Comparison of ENCODE assay signal across 15 cellular contexts in the genomic region with DNA sequence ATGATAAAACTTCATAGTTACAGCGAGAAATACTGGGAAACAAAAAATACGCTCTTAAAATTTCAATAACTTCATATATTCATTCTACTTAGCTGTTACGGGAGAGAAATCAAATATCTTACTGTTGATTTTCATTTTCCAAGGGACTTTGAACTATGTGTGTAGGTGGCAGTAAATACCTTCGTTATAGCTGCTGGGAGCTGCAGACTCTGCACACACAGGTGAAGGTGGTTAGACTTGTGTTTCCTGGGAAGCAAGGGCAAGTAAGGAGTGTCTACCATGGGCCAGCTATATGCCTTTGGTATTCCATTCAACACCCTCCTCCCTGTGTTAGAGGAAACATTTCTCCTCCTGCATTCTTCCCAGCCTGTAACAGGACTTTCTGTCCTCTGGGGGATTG. TPM values are rescaled to one million over a fixed set of nuclear protein-coding genes. Genes with fewer than 3 reads are reported as not detected.
A peak's percentile ranks its signal among the peaks of the same experiment; 100 is the strongest.
DNase-seq lines count a peak whose midpoint lies in the region; ATAC-seq and TF ChIP-seq lines count a peak whose summit lies in the region.
"Had no signal": no experiment of that assay in that cellular context is flagged by ENCODE, and none has a peak within 500 bp of the region (broad histone marks: within the 10 kb centered on the region; RNA-seq: fewer than 3 reads in every experiment).

No MANE protein-coding gene starts in this region.

- H3K9me3 ChIP-seq in duodenal mucosa (ENCODE audit: control insufficient read depth in 1 of 2, low read length in 2 of 2) = no peaks in the 10 kb centered on the region
- H3K9me3 ChIP-seq in mucosa of descending colon = no peaks in the 10 kb centered on the region
- H3K9me3 ChIP-seq in transverse colon = no peaks in the 10 kb centered on the region
- no peaks in the 10 kb centered on the region for H3K9me3 ChIP-seq in CD4-positive, alpha-beta T cell (ENCODE audit: control insufficient read depth, low read length)
- H3K9me3 ChIP-seq: BLaER1 treated with 17β-estradiol and CSF1 and Interleukin-3, amounts not matched to agents 10 nM and 100 nM had no signal

- POLR2A ChIA-PET in CD4-positive, alpha-beta T cell (lab: Charles Lee) = no interaction called here

- WGBS in transverse colon (ENCODE audit: low coverage in 1 of 2), 2 donors = 35 to 50% methylated on average over 4 of the region's 4 CpGs

- H3K27me3 Mint-ChIP-seq in CD4-positive, alpha-beta T cell = peaks cover 41% of the 10 kb centered on the region
- H3K27me3 Mint-ChIP-seq: CD4-positive, CD25-positive, alpha-beta regulatory T cell had no signal

- TF ChIP-seq CTCF in mucosa of descending colon (IDR thresholded peaks at IDR 0.05) (no peak), transverse colon (IDR thresholded peaks at IDR 0.05) (peak in 1 of 5 experiments; percentile 11)
- no peak for TF ChIP-seq CTCF in CD4-positive, alpha-beta T cell (IDR thresholded peaks at IDR 0.05)

- H3K4me3 Mint-ChIP-seq in CD4-positive, alpha-beta T cell = no peak overlapping the region
- H3K4me3 Mint-ChIP-seq: CD4-positive, CD25-positive, alpha-beta regulatory T cell; IgD-negative memory B cell had no signal

- H3K27ac Mint-ChIP-seq in CD4-positive, alpha-beta T cell = no peak overlapping the region
- H3K27ac Mint-ChIP-seq: CD4-positive, CD25-positive, alpha-beta regulatory T cell; IgD-negative memory B cell had no signal

- no peaks in the 10 kb centered on the region for H3K4me1 Mint-ChIP-seq in CD4-positive, alpha-beta T cell (ENCODE audit: low read depth)
- H3K4me1 Mint-ChIP-seq: CD4-positive, CD25-positive, alpha-beta regulatory T cell; IgD-negative memory B cell had no signal

- no peak for TF ChIP-seq POLR2A in transverse colon (IDR thresholded peaks at IDR 0.05)

- in situ Hi-C loops in transverse colon (cut with MboI; ENCODE audit: low pct_ligation_motif_present in 1 of 4, low pct_unique_long_range_greater_than_20kb in 1 of 4, low sequenced_read_pairs in 3 of 4) = loop anchor here (10.0 to 25.0 kb wide), 5 partner anchors 247 to 567 kb away; a partner anchor contains a TSS

- H3K27me3 ChIP-seq in duodenal mucosa (ENCODE audit: control insufficient read depth in 1 of 2, insufficient read depth in 2 of 2, low read length in 2 of 2) (no peaks in the 10 kb centered on the region), transverse colon (no peaks in the 10 kb centered on the region)
- H3K27me3 ChIP-seq in CD4-positive, alpha-beta T cell (ENCODE audit: control insufficient read depth, insufficient read depth, low read length) = no peaks in the 10 kb centered on the region
- H3K27me3 ChIP-seq: BLaER1 treated with 17β-estradiol and CSF1 and Interleukin-3, amounts not matched to agents 10 nM and 100 nM had no signal

- no peaks in the 10 kb centered on the region for H3K36me3 ChIP-seq in duodenal mucosa (ENCODE audit: control insufficient read depth in 1 of 2, insufficient read depth in 2 of 2, low read length in 2 of 2)
- H3K36me3 ChIP-seq in mucosa of descending colon (ENCODE audit: low read depth) = no peaks in the 10 kb centered on the region
- no peaks in the 10 kb centered on the region for H3K36me3 ChIP-seq in transverse colon
- H3K36me3 ChIP-seq: BLaER1 treated with 17β-estradiol and CSF1 and Interleukin-3, amounts not matched to agents 10 nM and 100 nM had no signal

- DNase-seq in NCI-H146 (lab: John Stamatoyannopoulos, UW) (peak; percentile 28), NCI-H146 treated with DMSO at 0.1 percent for 48 hours (lab: John Stamatoyannopoulos, UW; ENCODE audit: unreplicated experiment) (no peak), mucosa of descending colon (peak in 1 of 3 donors; percentile 64), transverse colon (peak; percentile 55), anterior cingulate cortex (lab: John Stamatoyannopoulos, UW) (no peak), SK-N-DZ (ENCODE audit: low spot score) (no peak)
- no peak for DNase-seq in CD4-positive, alpha-beta T cell
- DNase-seq: Calu3; CD4-positive, CD25-positive, alpha-beta regulatory T cell; DMS 273 treated with DMSO at 0.1 percent for 48 hours; HCEC 1CT had no signal

- H3K9ac ChIP-seq in duodenal mucosa (ENCODE audit: low read depth in 1 of 2, low read length in 2 of 2) = no peak overlapping the region
- H3K9ac ChIP-seq: BLaER1 treated with 17β-estradiol and CSF1 and Interleukin-3, amounts not matched to agents 10 nM and 100 nM had no signal

- H3K4me3 ChIP-seq in duodenal mucosa (ENCODE audit: low read depth in 1 of 2, low read length in 2 of 2) (peak overlapping the region; percentile 44 to 50), mucosa of descending colon (no peak overlapping the region), transverse colon (no peak overlapping the region)
- H3K4me3 ChIP-seq: BLaER1 treated with 17β-estradiol and CSF1 and Interleukin-3, amounts not matched to agents 10 nM and 100 nM had no signal

- CTCF ChIA-PET in CD4-positive, alpha-beta T cell (lab: Charles Lee) = no interaction called here

- peak; percentile 99 for ATAC-seq in mucosa of descending colon
- no peak for ATAC-seq in CD4-positive, alpha-beta T cell (ENCODE audit: poor library complexity)

- no peak for TF ChIP-seq EP300 in transverse colon (IDR thresholded peaks at IDR 0.05; ENCODE audit: low read depth)

- H3K27ac ChIP-seq in duodenal mucosa (ENCODE audit: low read depth, low read length) = no peak overlapping the region
- H3K27ac ChIP-seq in transverse colon = peak overlapping the region; percentile 51 to 66 (median 62)
- no peak overlapping the region for H3K27ac ChIP-seq in CD4-positive, alpha-beta T cell (ENCODE audit: low read depth, low read length)
- H3K27ac ChIP-seq: 22Rv1; BLaER1 treated with 17β-estradiol and CSF1 and Interleukin-3, amounts not matched to agents 10 nM and 100 nM had no signal

- no peaks in the 10 kb centered on the region for H3K36me3 Mint-ChIP-seq in CD4-positive, alpha-beta T cell (ENCODE audit: low read depth)
- H3K36me3 Mint-ChIP-seq: CD4-positive, CD25-positive, alpha-beta regulatory T cell; IgD-negative memory B cell had no signal

- no peaks in the 10 kb centered on the region for H3K9me3 Mint-ChIP-seq in CD4-positive, alpha-beta T cell
- H3K9me3 Mint-ChIP-seq: IgD-negative memory B cell had no signal

- H3K4me1 ChIP-seq in duodenal mucosa (ENCODE audit: control insufficient read depth in 1 of 2, insufficient read depth in 2 of 2, low read length in 2 of 2) (peaks cover 21 to 32% of the 10 kb centered on the region in 2 donors), mucosa of descending colon (ENCODE audit: low read depth) (peaks cover 24% of the 10 kb centered on the region), transverse colon (peaks cover 0 to 31% (median 19%) of the 10 kb centered on the region in 4 donors)
- H3K4me1 ChIP-seq: BLaER1 treated with 17β-estradiol and CSF1 and Interleukin-3, amounts not matched to agents 10 nM and 100 nM had no signal

- intact Hi-C loops in mucosa of descending colon (cut with DNase I, micrococcal nuclease) = loop anchor here in 1 of 2 donors (10.0 kb wide), 1 partner anchor 337 kb away; no protein-coding TSS in a partner anchor
- intact Hi-C loops in transverse colon (cut with DNase I; ENCODE audit: low total_unique reads) = no loop called here
- intact Hi-C loops in CD4-positive, alpha-beta T cell (cut with DNase I, micrococcal nuclease) = no loop called here

RNA-seq across cellular contexts. Expression of a gene that starts 51.4 kb away (rescaled TPM):
- total RNA-seq in mucosa of descending colon (1 to 10 TPM in 1 of 3 donors, under 1 TPM in 2; 0.65 to 1.8 (median 0.90) TPM), transverse colon (1 to 10 TPM in 2 of 4 donors, under 1 TPM in 1, not detected in 1; 0.27 to 1.5 (median 1.4) TPM)
- not detected for total RNA-seq in CD4-positive, alpha-beta T cell
- 0.61 and 0.99 TPM in 2 replicates for polyA plus RNA-seq in SK-N-DZ (2014; cell fraction: cytosol; rRNA removed)
- polyA plus RNA-seq in SK-N-DZ (2014; cell fraction: nucleus; rRNA removed) = 0.58 and 1.3 TPM in 2 replicates
- total RNA-seq: CD4-positive, CD25-positive, alpha-beta regulatory T cell had no signal
- polyA plus RNA-seq: IgD-negative memory B cell had no signal

Comparison
In these comparisons a context has a peak if more than half of its experiments do, and no peak if none do; other contexts are left out.
1. DNase-seq: peak in NCI-H146 (single experiment) and transverse colon (single experiment); none in NCI-H146 treated with DMSO at 0.1 percent for 48 hours (single experiment), CD4-positive, alpha-beta T cell (0 of 10), anterior cingulate cortex (0 of 58) and SK-N-DZ (single experiment).
2. H3K27ac ChIP-seq: peak in transverse colon (4 of 4); none in duodenal mucosa (single experiment) and CD4-positive, alpha-beta T cell (single experiment).
3. H3K4me3 ChIP-seq: peak in duodenal mucosa (2 of 2); none in mucosa of descending colon (single experiment) and transverse colon (0 of 4).